ENCODE assay signal across 21 cellular contexts in the genomic region with DNA sequence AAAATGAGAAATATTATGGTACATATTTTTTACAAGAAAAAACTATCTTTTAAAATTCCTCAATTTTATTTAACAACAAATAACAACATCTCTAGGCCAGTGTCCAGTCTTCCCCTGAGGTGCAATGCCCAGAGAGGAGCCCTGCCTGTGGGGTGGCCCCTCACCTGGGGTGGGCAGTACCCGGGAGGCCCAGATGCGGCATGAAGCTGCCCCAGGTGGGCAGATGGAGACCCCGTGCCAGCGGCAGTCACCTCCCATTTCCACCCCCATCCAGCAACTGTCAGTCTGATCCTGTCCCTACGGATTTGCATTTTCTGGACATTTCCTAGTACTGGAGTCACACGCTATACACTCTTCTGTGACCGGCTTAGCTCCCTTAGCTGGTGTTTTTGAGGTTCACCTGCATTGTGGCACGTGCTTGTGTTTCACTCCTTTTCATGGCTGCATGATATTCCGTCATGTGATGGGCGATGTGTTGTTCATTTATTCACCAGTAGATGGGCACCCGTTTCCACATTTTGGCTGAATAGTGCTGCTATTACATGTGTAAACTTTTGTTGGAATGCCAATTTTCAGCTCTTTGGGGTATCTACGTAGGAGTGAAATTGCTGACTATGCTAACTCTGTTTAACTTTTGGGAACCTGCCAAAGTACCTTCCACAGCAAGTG. TPM values are rescaled to one million over a fixed set of nuclear protein-coding genes. Genes with fewer than 3 reads are reported as not detected.
A peak's percentile ranks its signal among the peaks of the same experiment; 100 is the strongest.
DNase-seq lines count a peak whose midpoint lies in the region; ATAC-seq and TF ChIP-seq lines count a peak whose summit lies in the region.
"Had no signal": no experiment of that assay in that cellular context is flagged by ENCODE, and none has a peak within 500 bp of the region (broad histone marks: within the 10 kb centered on the region; RNA-seq: fewer than 3 reads in every experiment).

No MANE protein-coding gene starts in this region.

- POLR2A ChIA-PET in activated CD4-positive, alpha-beta T cell treated with anti-CD3 and anti-CD28 coated beads, Interleukin-2, amount 10 ng/mL, durations not matched to agents 7 days and 5 days (lab: Charles Lee): no interaction called here

- H3K27me3 ChIP-seq in mammary epithelial cell (ENCODE audit: insufficient read depth, low read length) (no peaks in the 10 kb centered on the region), neutrophil (no peaks in the 10 kb centered on the region), H7 (ENCODE audit: control insufficient read depth, insufficient read depth, low read length) (no peaks in the 10 kb centered on the region)
- H3K27me3 ChIP-seq: ovary, upper lobe of right lung had no signal

- H3K4me3 Mint-ChIP-seq in activated CD4-positive, alpha-beta T cell treated with anti-CD3 and anti-CD28 coated beads, Interleukin-2, amount 10 ng/mL, durations not matched to agents 7 days and 5 days: no peak overlapping the region
- no peak overlapping the region for H3K4me3 Mint-ChIP-seq in HFFc6
- H3K4me3 Mint-ChIP-seq: dendritic cell treated with granulocyte-macrophage colony-stimulating factor and Interleukin-4, amounts not matched to agents 40 ng/mL and 50 ng/mL, for 4 days; stimulated activated naive B cell treated with anti-CD40 and anti-IgM and Interleukin-4, amounts not matched to agents 10 μg/mL and 1 μg/mL and 100 μg/mL, for 72 hours; T-helper 2 cell treated with Interferon-gamma antibody and Interleukin-4, amounts not matched to agents 5 μg/mL and 100 μg/mL, for 36 hours had no signal

- WGBS in mammary epithelial cell (ENCODE audit: low coverage, missing lambda C conversion rate): 80% methylated on average over 11 of the region's 12 CpGs

- H3K9me3 Mint-ChIP-seq in activated CD4-positive, alpha-beta T cell treated with anti-CD3 and anti-CD28 coated beads, Interleukin-2, amount 10 ng/mL, durations not matched to agents 7 days and 5 days: peaks cover 5% of the 10 kb centered on the region
- H3K9me3 Mint-ChIP-seq in HFFc6: no peaks in the 10 kb centered on the region
- H3K9me3 Mint-ChIP-seq: dendritic cell treated with granulocyte-macrophage colony-stimulating factor and Interleukin-4, amounts not matched to agents 40 ng/mL and 50 ng/mL, for 4 days; stimulated activated naive B cell treated with anti-CD40 and anti-IgM and Interleukin-4, amounts not matched to agents 10 μg/mL and 1 μg/mL and 100 μg/mL, for 72 hours had no signal

- no peaks in the 10 kb centered on the region for H3K36me3 ChIP-seq in mammary epithelial cell (ENCODE audit: insufficient read depth, low read length)
- no peaks in the 10 kb centered on the region for H3K36me3 ChIP-seq in neutrophil
- H3K36me3 ChIP-seq in H7 (replicated peaks; ENCODE audit: control insufficient read depth, insufficient read depth, low read length): no peaks in the 10 kb centered on the region
- H3K36me3 ChIP-seq: ovary, upper lobe of right lung had no signal

- H3K4me1 ChIP-seq in mammary epithelial cell (ENCODE audit: insufficient read depth, low read length) (no peaks in the 10 kb centered on the region), neutrophil (ENCODE audit: control insufficient read depth in 1 of 2, insufficient read depth in 1 of 2, low read depth in 1 of 2, low read length in 1 of 2) (peaks cover 8 to 9% of the 10 kb centered on the region in 2 experiments)
- H3K4me1 ChIP-seq: upper lobe of right lung had no signal

- no peaks in the 10 kb centered on the region for H3K9me3 ChIP-seq in mammary epithelial cell (replicated peaks; ENCODE audit: insufficient read depth, low read length)
- no peaks in the 10 kb centered on the region for H3K9me3 ChIP-seq in neutrophil
- H3K9me3 ChIP-seq: mucosa of descending colon, ovary, upper lobe of right lung had no signal

- H3K27me3 Mint-ChIP-seq in activated CD4-positive, alpha-beta T cell treated with anti-CD3 and anti-CD28 coated beads, Interleukin-2, amount 10 ng/mL, durations not matched to agents 7 days and 5 days: no peaks in the 10 kb centered on the region
- peaks cover 5% of the 10 kb centered on the region for H3K27me3 Mint-ChIP-seq in HFFc6 (ENCODE audit: insufficient read depth)
- H3K27me3 Mint-ChIP-seq: stimulated activated naive B cell treated with anti-CD40 and anti-IgM and Interleukin-4, amounts not matched to agents 10 μg/mL and 1 μg/mL and 100 μg/mL, for 72 hours had no signal

- peaks cover 4% of the 10 kb centered on the region for H3K36me3 Mint-ChIP-seq in activated CD4-positive, alpha-beta T cell treated with anti-CD3 and anti-CD28 coated beads, Interleukin-2, amount 10 ng/mL, durations not matched to agents 7 days and 5 days (ENCODE audit: low read depth)
- H3K36me3 Mint-ChIP-seq in HFFc6 (ENCODE audit: low read depth): no peaks in the 10 kb centered on the region

- no peak overlapping the region for H2AFZ ChIP-seq in mammary epithelial cell (ENCODE audit: low read depth, low read length)

- H3K4me2 ChIP-seq in mammary epithelial cell (ENCODE audit: insufficient read depth, low read depth, low read length): no peak overlapping the region

- no peak overlapping the region for H3K4me3 ChIP-seq in mammary epithelial cell (replicated peaks in 1 of 3; ENCODE audit: insufficient read depth in 1 of 3, low read depth in 2 of 3, low read length in 3 of 3)
- no peak overlapping the region for H3K4me3 ChIP-seq in neutrophil (ENCODE audit: low read depth in 1 of 2, low read length in 1 of 2)
- H3K4me3 ChIP-seq in H7 (ENCODE audit: insufficient read depth, low read depth, low read length): no peak overlapping the region
- H3K4me3 ChIP-seq: GM12878, mucosa of descending colon, ovary, skin epidermis, upper lobe of right lung had no signal

- dilution Hi-C loops in mammary epithelial cell (cut with HindIII; ENCODE audit: low sequenced_read_pairs): no loop called here

- no peak overlapping the region for H3K9ac ChIP-seq in mammary epithelial cell (ENCODE audit: insufficient read depth, low read length)

- H3K27ac ChIP-seq in mammary epithelial cell (ENCODE audit: insufficient read depth, low read depth, low read length): no peak overlapping the region
- no peak overlapping the region for H3K27ac ChIP-seq in neutrophil
- H3K27ac ChIP-seq: ovary, skin epidermis, upper lobe of right lung had no signal

- no peaks in the 10 kb centered on the region for H3K4me1 Mint-ChIP-seq in activated CD4-positive, alpha-beta T cell treated with anti-CD3 and anti-CD28 coated beads, Interleukin-2, amount 10 ng/mL, durations not matched to agents 7 days and 5 days
- H3K4me1 Mint-ChIP-seq in HFFc6 (ENCODE audit: low read depth): peaks cover 6% of the 10 kb centered on the region
- H3K4me1 Mint-ChIP-seq: stimulated activated naive B cell treated with anti-CD40 and anti-IgM and Interleukin-4, amounts not matched to agents 10 μg/mL and 1 μg/mL and 100 μg/mL, for 72 hours had no signal

- BruUV-seq in mammary epithelial cell (replicated peaks; lab: Mats Ljungman, UMichigan): no TSS peak

- in situ Hi-C loops in mammary epithelial cell (cut with MboI; ENCODE audit: low sequenced_read_pairs in 2 of 2): no loop called here

- no peaks in the 10 kb centered on the region for H3K79me2 ChIP-seq in mammary epithelial cell (ENCODE audit: insufficient read depth, low read length)

- CTCF ChIA-PET in activated CD4-positive, alpha-beta T cell treated with anti-CD3 and anti-CD28 coated beads, Interleukin-2, amount 10 ng/mL, durations not matched to agents 7 days and 5 days (lab: Charles Lee): interaction anchor here (1.6 to 1.7 kb wide), 2 partner anchors 9 to 14 kb away, joined by 3 to 6 read pairs; no protein-coding TSS in a partner anchor
- CTCF ChIA-PET in mammary epithelial cell (lab: Charles Lee; ENCODE audit: low non-redundant PET): no interaction called here

- H4K20me1 ChIP-seq in mammary epithelial cell (ENCODE audit: insufficient read depth, low read length): no peaks in the 10 kb centered on the region

- no peak overlapping the region for H3K27ac Mint-ChIP-seq in activated CD4-positive, alpha-beta T cell treated with anti-CD3 and anti-CD28 coated beads, Interleukin-2, amount 10 ng/mL, durations not matched to agents 7 days and 5 days
- H3K27ac Mint-ChIP-seq in HFFc6: no peak overlapping the region
- H3K27ac Mint-ChIP-seq: dendritic cell treated with granulocyte-macrophage colony-stimulating factor and Interleukin-4, amounts not matched to agents 40 ng/mL and 50 ng/mL, for 4 days; stimulated activated naive B cell treated with anti-CD40 and anti-IgM and Interleukin-4, amounts not matched to agents 10 μg/mL and 1 μg/mL and 100 μg/mL, for 72 hours; T-helper 2 cell treated with Interferon-gamma antibody and Interleukin-4, amounts not matched to agents 5 μg/mL and 100 μg/mL, for 36 hours had no signal

- intact Hi-C loops in mammary epithelial cell (cut with micrococcal nuclease): loop anchor here (2.0 to 10.0 kb wide), 2 partner anchors 73 to 357 kb away; no protein-coding TSS in a partner anchor

- TF ChIP-seq CTCF in HFFc6 (IDR thresholded peaks at IDR 0.05) (peak; percentile 57), mammary epithelial cell (conservative IDR thresholded peaks at IDR 0.05 in 1 of 2, IDR thresholded peaks at IDR 0.05 in 1 of 2; ENCODE audit: extremely low read depth in 1 of 2, insufficient read depth in 1 of 2, low read depth in 1 of 2, low read length in 2 of 2) (peak; percentile 16 to 22), neutrophil (IDR thresholded peaks at IDR 0.05) (peak; percentile 69)

- DNase-seq in activated CD4-positive, alpha-beta T cell treated with anti-CD3 and anti-CD28 coated beads, Interleukin-2, amount 10 ng/mL, durations not matched to agents 7 days and 5 days: peak; percentile 20
- DNase-seq in activated CD4-positive, alpha-beta T cell treated with anti-CD3 and anti-CD28 coated beads for 1 hour: no peak
- DNase-seq in HFFc6 (peak; percentile 5), mammary epithelial cell (no peak), H7 (no peak)
- DNase-seq in stimulated activated CD4-positive, alpha-beta T cell treated with anti-CD3 and anti-CD28 coated beads, Interleukin-4, amount 100 ng/mL, for 24 hours: no peak
- DNase-seq: activated CD4-positive, alpha-beta T cell treated with anti-CD3 and anti-CD28 coated beads for 4 hours; amygdala; mucosa of descending colon; NCI-H1092; NCI-H2171; ovary; SHP77; stimulated activated naive B cell treated with anti-CD40 and anti-IgM and Interleukin-4, amounts not matched to agents 10 μg/mL and 1 μg/mL and 100 μg/mL, for 72 hours; upper lobe of right lung had no signal

- ATAC-seq in HG03097 (IDR thresholded peaks at IDR 0.05; ENCODE audit: low FRiP score, unreplicated experiment): no peak
- ATAC-seq: GM12878; mucosa of descending colon; stimulated activated naive B cell treated with anti-CD40 and anti-IgM and Interleukin-4, amounts not matched to agents 10 μg/mL and 1 μg/mL and 100 μg/mL, for 72 hours; upper lobe of right lung had no signal

RNA-seq across cellular contexts. Expression of a gene that starts 11.9 kb away (rescaled TPM):
- 10 to 100 TPM; 63.8 to 69.0 TPM for total RNA-seq in activated CD4-positive, alpha-beta T cell treated with anti-CD3 and anti-CD28 coated beads, Interleukin-2, amount 10 ng/mL, durations not matched to agents 7 days and 5 days
- 10 to 100 TPM; 56.0 to 65.4 (median 60.6) TPM for total RNA-seq in HFFc6 (2021; fragmentation: NEBNext Ultra II Directional; extraction: Animal tissue kit (Norgen Biotek cat#: 25700))
- total RNA-seq in mammary epithelial cell: 100 to 1,000 TPM in 1 of 2 donors, 10 to 100 TPM in 1; 80.4 to 109 TPM
- polyA plus RNA-seq in mammary epithelial cell: 120 TPM
- 86.1 TPM for polyA minus RNA-seq in mammary epithelial cell
- total RNA-seq in H7 (2014; rRNA removed; shearing (Covaris generic)): 65.4 and 80.6 TPM in 2 replicates

RNA-seq across cellular contexts. Expression of a gene that starts 28.9 kb away (rescaled TPM):
- total RNA-seq in activated CD4-positive, alpha-beta T cell treated with anti-CD3 and anti-CD28 coated beads, Interleukin-2, amount 10 ng/mL, durations not matched to agents 7 days and 5 days: 100 to 1,000 TPM; 223 to 242 TPM
- 100 to 1,000 TPM; 109 to 126 (median 114) TPM for total RNA-seq in HFFc6 (2021; fragmentation: NEBNext Ultra II Directional; extraction: Animal tissue kit (Norgen Biotek cat#: 25700))
- 100 to 1,000 TPM; 127 to 237 TPM for total RNA-seq in mammary epithelial cell
- 83.3 TPM for polyA plus RNA-seq in mammary epithelial cell
- 32.7 TPM for polyA minus RNA-seq in mammary epithelial cell
- 267 and 360 TPM in 2 replicates for total RNA-seq in H7 (2014; rRNA removed; shearing (Covaris generic))

Comparison
In these comparisons a context has a peak if more than half of its experiments do, and no peak if none do; other contexts are left out.
1. DNase-seq: peak in activated CD4-positive, alpha-beta T cell treated with anti-CD3 and anti-CD28 coated beads, Interleukin-2, amount 10 ng/mL, durations not matched to agents 7 days and 5 days (single experiment) and HFFc6 (single experiment); none in activated CD4-positive, alpha-beta T cell treated with anti-CD3 and anti-CD28 coated beads for 1 hour (single experiment), mammary epithelial cell (single experiment), stimulated activated CD4-positive, alpha-beta T cell treated with anti-CD3 and anti-CD28 coated beads, Interleukin-4, amount 100 ng/mL, for 24 hours (single experiment) and H7 (single experiment).
2. CTCF ChIP-seq: peak in every context shown above with its lines; median percentile 69 in neutrophil; 57 in HFFc6; 19 in mammary epithelial cell.